ENCODE assay signal across 2 cellular contexts in genomic region chr19:33388817-33389573, GRCh38.
A peak's percentile ranks its signal among the peaks of the same experiment; 100 is the strongest.
TF ChIP-seq lines count a peak whose summit lies in the region.

No MANE protein-coding gene starts in this region.

TF ChIP-seq in HEK293, 187 proteins besides CTCF, POLR2A, EP300 and RAD21 (continued from another document and continues in another):
- no peak for TF ChIP-seq PRDM10 (tag by site-specific recombination; IDR thresholded peaks at IDR 0.05)
- TF ChIP-seq PRDM1 (tag by site-specific recombination; IDR thresholded peaks at IDR 0.05) = no peak
- no peak for TF ChIP-seq ZNF658 (tag by site-specific recombination; IDR thresholded peaks at IDR 0.05)
- no peak for TF ChIP-seq ZNF513 (tag by site-specific recombination; IDR thresholded peaks at IDR 0.05)
- TF ChIP-seq ZNF548 (tag by site-specific recombination; IDR thresholded peaks at IDR 0.05) = no peak
- TF ChIP-seq ZNF398 (tag by site-specific recombination; IDR thresholded peaks at IDR 0.05) = no peak; the same call in 1 of the 2 replicates
- TF ChIP-seq PATZ1 (tag by site-specific recombination; IDR thresholded peaks at IDR 0.05) = 0 out of 2 replicates have a peak, but pooled peaks have one; percentile 17
- TF ChIP-seq ZFHX2 (tag by site-specific recombination; conservative IDR thresholded peaks at IDR 0.05) = no peak
- no peak for TF ChIP-seq ZNF37A (tag by site-specific recombination; IDR thresholded peaks at IDR 0.05)
- TF ChIP-seq ZNF777 (tag by site-specific recombination; IDR thresholded peaks at IDR 0.05; ENCODE audit: borderline replicate concordance) = no peak
- TF ChIP-seq ZNF701 (tag by site-specific recombination; IDR thresholded peaks at IDR 0.05) = no peak
- TF ChIP-seq ZNF280D (tag by site-specific recombination; IDR thresholded peaks at IDR 0.05) = no peak

TF ChIP-seq in H1, 55 proteins besides CTCF, POLR2A, EP300 and RAD21 (continued from another document):
- TF ChIP-seq CHD7 (IDR thresholded peaks at IDR 0.05; ENCODE audit: insufficient replicate concordance, low read length) = no peak
- TF ChIP-seq RNF2 (IDR thresholded peaks at IDR 0.05; ENCODE audit: borderline replicate concordance, low read depth, low read length, missing control alignments, poor library complexity, severe bottlenecking) = no peak
- TF ChIP-seq CBX5 (IDR thresholded peaks at IDR 0.05; ENCODE audit: low read depth, low read length) = no peak
- no peak for TF ChIP-seq ATF3 (IDR thresholded peaks at IDR 0.05; ENCODE audit: insufficient read depth, low read depth, low read length)
